Comparison of ENCODE assay signal across 1 cellular context in genomic region chr2:182916417-182916816, GRCh38.
TF ChIP-seq lines count a peak whose summit lies in the region.

No MANE protein-coding gene starts in this region.

TF ChIP-seq in HepG2, 621 proteins besides CTCF, POLR2A, EP300 and RAD21:
- no peak for TF ChIP-seq NFYC (CRISPR knock-in tag; IDR thresholded peaks at IDR 0.05)
- no peak for TF ChIP-seq ZNF543 (CRISPR knock-in tag; IDR thresholded peaks at IDR 0.05)
- TF ChIP-seq TMF1 (CRISPR knock-in tag; IDR thresholded peaks at IDR 0.05; ENCODE audit: low read depth): no peak
- TF ChIP-seq RBM39 (IDR thresholded peaks at IDR 0.05; ENCODE audit: low read depth, low read length, poor library complexity, severe bottlenecking): no peak
- TF ChIP-seq NFYB (CRISPR knock-in tag; IDR thresholded peaks at IDR 0.05): no peak
- no peak for TF ChIP-seq TCF7 (IDR thresholded peaks at IDR 0.05; ENCODE audit: low read depth)
- TF ChIP-seq, protein P1, sequence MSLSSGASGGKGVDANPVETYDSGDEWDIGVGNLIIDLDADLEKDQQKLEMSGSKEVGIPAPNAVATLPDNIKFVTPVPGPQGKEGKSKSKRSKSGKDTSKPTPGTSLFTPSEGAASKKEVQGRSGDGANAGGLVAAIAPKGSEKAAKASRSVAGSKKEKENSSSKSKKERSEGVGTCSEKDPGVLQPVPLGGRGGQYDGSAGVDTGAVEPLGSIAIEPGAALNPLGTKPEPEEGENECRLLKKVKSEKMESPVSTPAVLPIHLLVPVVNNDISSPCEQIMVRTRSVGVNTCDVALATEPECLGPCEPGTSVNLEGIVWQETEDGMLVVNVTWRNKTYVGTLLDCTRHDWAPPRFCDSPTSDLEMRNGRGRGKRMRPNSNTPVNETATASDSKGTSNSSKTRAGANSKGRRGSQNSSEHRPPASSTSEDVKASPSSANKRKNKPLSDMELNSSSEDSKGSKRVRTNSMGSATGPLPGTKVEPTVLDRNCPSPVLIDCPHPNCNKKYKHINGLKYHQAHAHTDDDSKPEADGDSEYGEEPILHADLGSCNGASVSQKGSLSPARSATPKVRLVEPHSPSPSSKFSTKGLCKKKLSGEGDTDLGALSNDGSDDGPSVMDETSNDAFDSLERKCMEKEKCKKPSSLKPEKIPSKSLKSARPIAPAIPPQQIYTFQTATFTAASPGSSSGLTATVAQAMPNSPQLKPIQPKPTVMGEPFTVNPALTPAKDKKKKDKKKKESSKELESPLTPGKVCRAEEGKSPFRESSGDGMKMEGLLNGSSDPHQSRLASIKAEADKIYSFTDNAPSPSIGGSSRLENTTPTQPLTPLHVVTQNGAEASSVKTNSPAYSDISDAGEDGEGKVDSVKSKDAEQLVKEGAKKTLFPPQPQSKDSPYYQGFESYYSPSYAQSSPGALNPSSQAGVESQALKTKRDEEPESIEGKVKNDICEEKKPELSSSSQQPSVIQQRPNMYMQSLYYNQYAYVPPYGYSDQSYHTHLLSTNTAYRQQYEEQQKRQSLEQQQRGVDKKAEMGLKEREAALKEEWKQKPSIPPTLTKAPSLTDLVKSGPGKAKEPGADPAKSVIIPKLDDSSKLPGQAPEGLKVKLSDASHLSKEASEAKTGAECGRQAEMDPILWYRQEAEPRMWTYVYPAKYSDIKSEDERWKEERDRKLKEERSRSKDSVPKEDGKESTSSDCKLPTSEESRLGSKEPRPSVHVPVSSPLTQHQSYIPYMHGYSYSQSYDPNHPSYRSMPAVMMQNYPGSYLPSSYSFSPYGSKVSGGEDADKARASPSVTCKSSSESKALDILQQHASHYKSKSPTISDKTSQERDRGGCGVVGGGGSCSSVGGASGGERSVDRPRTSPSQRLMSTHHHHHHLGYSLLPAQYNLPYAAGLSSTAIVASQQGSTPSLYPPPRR (CRISPR knock-in tag; IDR thresholded peaks at IDR 0.05; ENCODE audit: borderline replicate concordance): no peak
- no peak for TF ChIP-seq MXD1 (CRISPR knock-in tag; IDR thresholded peaks at IDR 0.05)
- no peak for TF ChIP-seq SIX1 (CRISPR knock-in tag; IDR thresholded peaks at IDR 0.05; ENCODE audit: borderline replicate concordance)
- no peak for TF ChIP-seq ZBTB1 (CRISPR knock-in tag; IDR thresholded peaks at IDR 0.05; ENCODE audit: borderline replicate concordance)
- TF ChIP-seq, protein P2, sequence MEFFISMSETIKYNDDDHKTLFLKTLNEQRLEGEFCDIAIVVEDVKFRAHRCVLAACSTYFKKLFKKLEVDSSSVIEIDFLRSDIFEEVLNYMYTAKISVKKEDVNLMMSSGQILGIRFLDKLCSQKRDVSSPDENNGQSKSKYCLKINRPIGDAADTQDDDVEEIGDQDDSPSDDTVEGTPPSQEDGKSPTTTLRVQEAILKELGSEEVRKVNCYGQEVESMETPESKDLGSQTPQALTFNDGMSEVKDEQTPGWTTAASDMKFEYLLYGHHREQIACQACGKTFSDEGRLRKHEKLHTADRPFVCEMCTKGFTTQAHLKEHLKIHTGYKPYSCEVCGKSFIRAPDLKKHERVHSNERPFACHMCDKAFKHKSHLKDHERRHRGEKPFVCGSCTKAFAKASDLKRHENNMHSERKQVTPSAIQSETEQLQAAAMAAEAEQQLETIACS (CRISPR knock-in tag; IDR thresholded peaks at IDR 0.05): no peak
- TF ChIP-seq RXRA (CRISPR knock-in tag; IDR thresholded peaks at IDR 0.05): no peak
- no peak for TF ChIP-seq IRF9 (CRISPR knock-in tag; IDR thresholded peaks at IDR 0.05; ENCODE audit: borderline replicate concordance)
- TF ChIP-seq ZNF720 (CRISPR knock-in tag; IDR thresholded peaks at IDR 0.05): no peak
- no peak for TF ChIP-seq ARNTL (CRISPR knock-in tag; IDR thresholded peaks at IDR 0.05)
- TF ChIP-seq ZNF275 (CRISPR knock-in tag; IDR thresholded peaks at IDR 0.05; ENCODE audit: borderline replicate concordance): no peak
- no peak for TF ChIP-seq HNRNPLL (IDR thresholded peaks at IDR 0.05; ENCODE audit: low read depth, low read length, poor library complexity, severe bottlenecking)
